In genomic region chr15:58546635-58547627, GRCh38 we compare ENCODE assay signal across 9 cellular contexts.
A peak's percentile ranks its signal among the peaks of the same experiment; 100 is the strongest.
DNase-seq lines count a peak whose midpoint lies in the region; ATAC-seq and TF ChIP-seq lines count a peak whose summit lies in the region.
"Had no signal": no experiment of that assay in that cellular context is flagged by ENCODE, and none has a peak within 500 bp of the region (broad histone marks: within the 10 kb centered on the region; RNA-seq: fewer than 3 reads in every experiment).

No MANE protein-coding gene starts in this region.

- H3K27ac Mint-ChIP-seq in mesothelial cell of epicardium = peak overlapping the region; percentile 21

- H3K4me3 Mint-ChIP-seq in mesothelial cell of epicardium = no peak overlapping the region

- no peaks in the 10 kb centered on the region for H3K9me3 Mint-ChIP-seq in mesothelial cell of epicardium

- DNase-seq in AG09309 (ENCODE audit: low read depth) (peak; percentile 76), LHCN-M2 (ENCODE audit: low read depth) (peak; percentile 97), choroid plexus epithelial cell (ENCODE audit: low read depth) (peak; percentile 79), mesothelial cell of epicardium (ENCODE audit: low spot score in 2 of 2, unreplicated experiment in 2 of 2) (no peak), D341Med (ENCODE audit: low spot score) (no peak)
- DNase-seq: activated CD8-positive, alpha-beta memory T cell treated with anti-CD3 and anti-CD28 coated beads, Interleukin-2, amount 50 U/mL, for 48 hours had no signal

- H3K27me3 Mint-ChIP-seq in mesothelial cell of epicardium (ENCODE audit: low read depth) = peaks cover 2% of the 10 kb centered on the region

- H3K4me3 ChIP-seq in AG09309 (ENCODE audit: control insufficient read depth, low read depth, low read length) = no peak overlapping the region
- H3K4me3 ChIP-seq in choroid plexus epithelial cell (ENCODE audit: low read depth, low read length) = no peak overlapping the region

- no peak for ATAC-seq in HG02970 (IDR thresholded peaks at IDR 0.05; ENCODE audit: low FRiP score, unreplicated experiment)
- ATAC-seq in HG02642 (IDR thresholded peaks at IDR 0.05; ENCODE audit: poor library complexity, unreplicated experiment) = no peak
- ATAC-seq in GM19035 (IDR thresholded peaks at IDR 0.05; ENCODE audit: unreplicated experiment) = no peak

- H3K4me1 Mint-ChIP-seq in mesothelial cell of epicardium = peaks cover 32% of the 10 kb centered on the region

- H3K36me3 Mint-ChIP-seq in mesothelial cell of epicardium = no peaks in the 10 kb centered on the region

- no peak for TF ChIP-seq CTCF in AG09309 (IDR thresholded peaks at IDR 0.05; ENCODE audit: control insufficient read depth, insufficient read depth, low read depth, low read length, missing control alignments)
- no peak for TF ChIP-seq CTCF in choroid plexus epithelial cell (conservative IDR thresholded peaks at IDR 0.05; ENCODE audit: low read depth, low read length)
- no peak for TF ChIP-seq CTCF in mesothelial cell of epicardium (IDR thresholded peaks at IDR 0.05; ENCODE audit: unreplicated experiment)

Comparison
In these comparisons a context has a peak if more than half of its experiments do, and no peak if none do; other contexts are left out.
1. DNase-seq: peak in AG09309 (single experiment), LHCN-M2 (single experiment) and choroid plexus epithelial cell (single experiment); none in mesothelial cell of epicardium (0 of 2) and D341Med (single experiment).